Comparison of ENCODE assay signal across 12 cellular contexts in genomic region chr1:8718878-8719361, GRCh38.
DNase-seq lines count a peak whose midpoint lies in the region; ATAC-seq and TF ChIP-seq lines count a peak whose summit lies in the region.
"Had no signal": no experiment of that assay in that cellular context is flagged by ENCODE, and none has a peak within 500 bp of the region (broad histone marks: within the 10 kb centered on the region; RNA-seq: fewer than 3 reads in every experiment).

No MANE protein-coding gene starts in this region.

- H3K27me3 Mint-ChIP-seq in HFFc6 (ENCODE audit: insufficient read depth), result peaks cover 4% of the 10 kb centered on the region; the same call in 1 of the 2 replicates
- H3K27me3 Mint-ChIP-seq in brain, result no peaks in the 10 kb centered on the region
- H3K27me3 Mint-ChIP-seq: activated CD4-positive, alpha-beta T cell treated with anti-CD3 and anti-CD28 coated beads, Interleukin-2, amount 10 ng/mL, durations not matched to agents 24 days and 14 days; activated naive CD8-positive, alpha-beta T cell treated with anti-CD3 and anti-CD28 coated beads for 36 hours; effector memory CD8-positive, alpha-beta T cell had no signal

- no peak overlapping the region for H2AFZ ChIP-seq in DND-41 (ENCODE audit: low read depth, low read length)

- H3K4me3 Mint-ChIP-seq in HFFc6, result no peak overlapping the region
- H3K4me3 Mint-ChIP-seq in brain, result peak overlapping the region in 1 of 5 experiments; percentile 7
- H3K4me3 Mint-ChIP-seq: activated CD4-positive, alpha-beta T cell treated with anti-CD3 and anti-CD28 coated beads, Interleukin-2, amount 10 ng/mL, durations not matched to agents 24 days and 14 days; activated naive CD8-positive, alpha-beta T cell treated with anti-CD3 and anti-CD28 coated beads for 36 hours; effector memory CD8-positive, alpha-beta T cell had no signal

- peaks cover 38% of the 10 kb centered on the region for H3K4me1 Mint-ChIP-seq in HFFc6 (ENCODE audit: low read depth)
- H3K4me1 Mint-ChIP-seq in brain, result peaks cover 81% of the 10 kb centered on the region

- no peak overlapping the region for H3K4me3 ChIP-seq in DND-41 (ENCODE audit: low read depth in 1 of 2, low read length in 2 of 2)

- H3K27ac Mint-ChIP-seq in HFFc6 (no peak overlapping the region), brain (peak overlapping the region in 4 of 5 experiments; percentile 7 to 61 (median 40))
- H3K27ac Mint-ChIP-seq: activated CD4-positive, alpha-beta T cell treated with anti-CD3 and anti-CD28 coated beads, Interleukin-2, amount 10 ng/mL, durations not matched to agents 24 days and 14 days; activated naive CD8-positive, alpha-beta T cell treated with anti-CD3 and anti-CD28 coated beads for 36 hours; effector memory CD8-positive, alpha-beta T cell had no signal

- TF ChIP-seq CTCF in DND-41 (IDR thresholded peaks at IDR 0.05; ENCODE audit: borderline replicate concordance, extremely low read depth, low read length, poor library complexity, severe bottlenecking) (peak; percentile 27), HFFc6 (IDR thresholded peaks at IDR 0.05) (peak; percentile 71), brain (conservative IDR thresholded peaks at IDR 0.05) (peak in 1 of 2 experiments; percentile 60)

- H3K27me3 ChIP-seq in DND-41 (ENCODE audit: insufficient read depth, low read length, poor library complexity), result no peaks in the 10 kb centered on the region

- no peak overlapping the region for H3K9ac ChIP-seq in DND-41 (ENCODE audit: low read depth, low read length)

- peaks cover 28% of the 10 kb centered on the region; the same call in 1 of the 2 replicates for H4K20me1 ChIP-seq in DND-41 (ENCODE audit: insufficient read depth, low read length)

- H3K36me3 Mint-ChIP-seq in HFFc6 (ENCODE audit: low read depth) (no peaks in the 10 kb centered on the region), brain (peaks cover 22% of the 10 kb centered on the region)

- H3K4me1 ChIP-seq in DND-41 (ENCODE audit: insufficient read depth, low read length), result peaks cover 7% of the 10 kb centered on the region; the same call in 1 of the 2 replicates

- no peak overlapping the region for H3K4me2 ChIP-seq in DND-41 (ENCODE audit: insufficient read depth, low read length)

- no peak overlapping the region for H3K27ac ChIP-seq in DND-41 (ENCODE audit: low read length)

- no peaks in the 10 kb centered on the region for H3K9me3 Mint-ChIP-seq in HFFc6
- H3K9me3 Mint-ChIP-seq in brain, result peaks cover 0 to 4% (median 0%) of the 10 kb centered on the region in 5 experiments
- H3K9me3 Mint-ChIP-seq: activated naive CD8-positive, alpha-beta T cell treated with anti-CD3 and anti-CD28 coated beads for 36 hours; effector memory CD8-positive, alpha-beta T cell had no signal

- H3K79me2 ChIP-seq in DND-41 (ENCODE audit: insufficient read depth, low read length), result peaks cover 11% of the 10 kb centered on the region

- DNase-seq in DND-41 (no peak), HFFc6 (no peak), myocyte (ENCODE audit: low read depth) (peak; percentile 21), Ammon's horn (ENCODE audit: low spot score) (no peak), activated T-cell treated with anti-CD3 and anti-CD28 coated beads for 4 hours (no peak)
- DNase-seq: activated CD4-positive, alpha-beta T cell treated with anti-CD3 and anti-CD28 coated beads, Interleukin-2, amount 10 ng/mL, durations not matched to agents 24 days and 14 days; activated naive CD8-positive, alpha-beta T cell treated with anti-CD3 and anti-CD28 coated beads for 36 hours; effector memory CD8-positive, alpha-beta T cell; kidney glomerular epithelial cell had no signal

- no peaks in the 10 kb centered on the region for H3K36me3 ChIP-seq in DND-41 (ENCODE audit: insufficient read depth, low read length)

- no peak for ATAC-seq in DND-41 (ENCODE audit: insufficient read depth, low read depth)
- ATAC-seq in HG02623 (IDR thresholded peaks at IDR 0.05; ENCODE audit: unreplicated experiment), result no peak
- ATAC-seq in GM21737 (IDR thresholded peaks at IDR 0.05; ENCODE audit: unreplicated experiment), result no peak
- ATAC-seq: effector memory CD8-positive, alpha-beta T cell had no signal

- no peaks in the 10 kb centered on the region for H3K9me3 ChIP-seq in DND-41 (ENCODE audit: insufficient read depth, low read length, severe bottlenecking)
